In the genomic region with DNA sequence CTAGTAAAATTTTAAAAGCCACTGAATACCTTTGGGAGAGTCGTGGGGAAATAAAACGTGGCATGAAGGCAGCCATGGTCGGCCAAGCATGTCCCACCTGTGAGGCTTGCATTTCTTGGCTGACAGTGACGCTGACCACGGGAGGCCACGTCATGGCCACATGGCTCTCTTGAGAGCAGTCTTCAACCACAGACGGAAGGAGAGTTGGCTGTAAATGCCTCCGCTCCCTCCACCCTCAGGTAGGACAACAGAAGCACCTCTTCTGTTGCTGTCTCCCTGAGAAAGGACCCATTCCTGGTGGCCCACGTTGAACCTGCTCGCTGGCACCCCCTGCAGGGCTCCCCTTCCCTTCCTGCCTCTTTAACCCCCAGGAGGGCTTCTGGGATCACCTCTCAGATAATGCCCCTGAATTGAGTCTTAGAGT, we compare ENCODE assay signal across 1 cellular context.
A peak's percentile ranks its signal among the peaks of the same experiment; 100 is the strongest.
TF ChIP-seq lines count a peak whose summit lies in the region.

No MANE protein-coding gene starts in this region.

TF ChIP-seq in IMR-90, 13 proteins besides CTCF, POLR2A, EP300 and RAD21:
- no peak for TF ChIP-seq ELK1 (IDR thresholded peaks at IDR 0.05; ENCODE audit: borderline replicate concordance, low read depth, low read length)
- TF ChIP-seq SMC3 (IDR thresholded peaks at IDR 0.05; ENCODE audit: low read depth, low read length): peak; percentile 38
